In genomic region chr12:45216297-45216982, GRCh38 we compare ENCODE assay signal across 8 cellular contexts. TPM values are rescaled to one million over a fixed set of nuclear protein-coding genes. Genes with fewer than 3 reads are reported as not detected.
DNase-seq lines count a peak whose midpoint lies in the region; ATAC-seq and TF ChIP-seq lines count a peak whose summit lies in the region.

No MANE protein-coding gene starts in this region.

- CTCF ChIA-PET in AG04450 (lab: Charles Lee) (interaction anchor here (0.5 to 3.3 kb wide), 12 partner anchors 8 to 254 kb away, joined by 3 to 25 read pairs (median 5); no protein-coding TSS in a partner anchor), PC-9 (lab: Charles Lee) (interaction anchor here (1.6 kb wide), 1 partner anchor 52 kb away, joined by 3 read pairs; no protein-coding TSS in a partner anchor)

- no peaks in the 10 kb centered on the region for H4K20me1 ChIP-seq in PC-9 (ENCODE audit: insufficient read depth)

- H3K27me3 ChIP-seq in AG04450 (ENCODE audit: control insufficient read depth, insufficient read depth, low read length) (no peaks in the 10 kb centered on the region), PC-9 (ENCODE audit: insufficient read depth, low read depth) (no peaks in the 10 kb centered on the region), parathyroid adenoma (ENCODE audit: control insufficient read depth, insufficient read depth, low read length) (no peaks in the 10 kb centered on the region)

- peak; percentile 51 for TF ChIP-seq CTCF in AG04450 (IDR thresholded peaks at IDR 0.05; ENCODE audit: low read depth, low read length)
- TF ChIP-seq CTCF in PC-9 (conservative IDR thresholded peaks at IDR 0.05): no peak
- peak; percentile 15 for TF ChIP-seq CTCF in parathyroid adenoma (IDR thresholded peaks at IDR 0.05)

- H3K9me2 ChIP-seq in PC-9 (ENCODE audit: insufficient read depth): no peaks in the 10 kb centered on the region; the same call in 1 of the 2 replicates

- H3K27ac ChIP-seq in AG04450 (ENCODE audit: low read depth, low read length) (peak overlapping the region; percentile 82), PC-9 (peak overlapping the region; percentile 93), parathyroid adenoma (peak overlapping the region; percentile 92), urinary bladder (ENCODE audit: low read depth) (peak overlapping the region; percentile 94)

- H3K9me3 ChIP-seq in AG04450 (ENCODE audit: control insufficient read depth, insufficient read depth, low read length) (no peaks in the 10 kb centered on the region; the same call in 1 of the 2 replicates), PC-9 (ENCODE audit: insufficient read depth, low read depth) (no peaks in the 10 kb centered on the region), parathyroid adenoma (ENCODE audit: control insufficient read depth, low read length) (no peaks in the 10 kb centered on the region)

- intact Hi-C loops in PC-9 (cut with micrococcal nuclease; ENCODE audit: unreplicated experiment): loop anchor here (2.0 to 5.0 kb wide), 2 partner anchors 52 to 511 kb away; partner anchors contain the start of gene ARID2
- intact Hi-C loops in Right ventricle myocardium superior (cut with DNase I): loop anchor here (10.0 kb wide), 1 partner anchor 138 kb away; no protein-coding TSS in a partner anchor

- DNase-seq in AG04450 (ENCODE audit: low read depth, low spot score) (no peak), PC-9 (peak; percentile 37 to 47), Right ventricle myocardium superior (peak; percentile 67)
- peak; percentile 54 for DNase-seq in activated naive CD4-positive, alpha-beta T cell treated with Interleukin-2 at 50 U/mL for 16 hours

- H3F3A ChIP-seq in PC-9 (ENCODE audit: insufficient read depth, low read depth): peaks cover 53% of the 10 kb centered on the region

- BruUV-seq in PC-9 (replicated peaks; lab: Mats Ljungman, UMichigan): no TSS peak

- H3K4me1 ChIP-seq in PC-9 (replicated peaks; ENCODE audit: insufficient read depth) (peaks cover 46% of the 10 kb centered on the region), parathyroid adenoma (peaks cover 20% of the 10 kb centered on the region), urinary bladder (ENCODE audit: insufficient read depth) (peaks cover 2% of the 10 kb centered on the region)

- H3K4me3 ChIP-seq in AG04450 (ENCODE audit: low read depth, low read length) (peak overlapping the region; percentile 64), PC-9 (peak overlapping the region; percentile 86), parathyroid adenoma (ENCODE audit: low read depth, low read length) (peak overlapping the region; percentile 74), urinary bladder (ENCODE audit: low read depth, low read length) (peak overlapping the region; percentile 83)

- peak overlapping the region; percentile 83 for H3K4me2 ChIP-seq in PC-9
- peak overlapping the region; percentile 71 for H3K4me2 ChIP-seq in parathyroid adenoma (ENCODE audit: low read length)

- peak overlapping the region; percentile 73 for H3K9ac ChIP-seq in parathyroid adenoma

- H3K36me3 ChIP-seq in PC-9 (ENCODE audit: low read depth): no peaks in the 10 kb centered on the region
- no peaks in the 10 kb centered on the region for H3K36me3 ChIP-seq in parathyroid adenoma (ENCODE audit: control insufficient read depth, insufficient read depth, low read length)
- no peaks in the 10 kb centered on the region for H3K36me3 ChIP-seq in urinary bladder (ENCODE audit: insufficient read depth)

- H2AFZ ChIP-seq in PC-9 (peak overlapping the region; percentile 80), parathyroid adenoma (peak overlapping the region; percentile 90)

- POLR2A ChIA-PET in AG04450 (lab: Yijun Ruan, JAX): interaction anchor here (0.6 to 1.2 kb wide), 5 partner anchors 18 to 774 kb away, joined by 3 to 6 read pairs (median 4); partner anchors contain the start of gene SCAF11
- POLR2A ChIA-PET in PC-9 (lab: Charles Lee; ENCODE audit: unreplicated experiment): interaction anchor here (0.6 to 0.7 kb wide), 2 partner anchors 43 to 774 kb away, joined by 3 to 4 read pairs; no protein-coding TSS in a partner anchor

- H3K79me2 ChIP-seq in PC-9 (ENCODE audit: low read depth) (peaks cover 81% of the 10 kb centered on the region), parathyroid adenoma (peaks cover 35% of the 10 kb centered on the region)

- under 1% methylated on average over 62 of the region's 62 CpGs for WGBS in urinary bladder

- peak; percentile 43 for ATAC-seq in GM18511 (IDR thresholded peaks at IDR 0.05; ENCODE audit: unreplicated experiment)
- peak; percentile 38 for ATAC-seq in HG03095 (IDR thresholded peaks at IDR 0.05; ENCODE audit: unreplicated experiment)
- ATAC-seq in Right ventricle myocardium superior (ENCODE audit: poor library complexity): peak; percentile 82

RNA-seq across cellular contexts. Expression of gene ANO6, which starts 0.5 kb away (rescaled TPM):
- 44.0 and 51.9 TPM in 2 replicates for polyA plus RNA-seq in AG04450 (2011; rRNA removed)
- polyA minus RNA-seq in AG04450 (2011; rRNA and poly(A)+ RNA removed): 37.2 and 50.2 TPM in 2 replicates
- 46.1 and 51.4 TPM in 2 replicates for total RNA-seq in PC-9 (2021)
- 46.6 TPM for total RNA-seq in Right ventricle myocardium superior
- total RNA-seq in urinary bladder: 163 TPM
- 63.7 TPM for polyA plus RNA-seq in urinary bladder
